In genomic region chr2:130376433-130377293, GRCh38 we compare ENCODE assay signal across 8 cellular contexts. TPM values are rescaled to one million over a fixed set of nuclear protein-coding genes. Genes with fewer than 3 reads are reported as not detected.
A peak's percentile ranks its signal among the peaks of the same experiment; 100 is the strongest.
DNase-seq lines count a peak whose midpoint lies in the region; ATAC-seq and TF ChIP-seq lines count a peak whose summit lies in the region.

No MANE protein-coding gene starts in this region.

- TF ChIP-seq CTCF in AG09319 (IDR thresholded peaks at IDR 0.05; ENCODE audit: low read depth, low read length) = peak; percentile 15
- no peak for TF ChIP-seq CTCF in activated B cell treated with CpG ODN at 0.5 μM for 24 hours (IDR thresholded peaks at IDR 0.05)
- TF ChIP-seq CTCF in mesothelial cell of epicardium (IDR thresholded peaks at IDR 0.05; ENCODE audit: unreplicated experiment) = no peak

- DNase-seq in AG09319 (ENCODE audit: extremely low read depth, low read depth) (no peak), activated B cell treated with CpG ODN at 0.5 μM for 24 hours (no peak), NCI-H1930 (lab: John Stamatoyannopoulos, UW) (no peak), dedifferentiated amniotic fluid mesenchymal stem cell (ENCODE audit: extremely low spot score) (no peak), mesothelial cell of epicardium (ENCODE audit: low spot score in 2 of 2, unreplicated experiment in 2 of 2) (no peak), putamen (ENCODE audit: low spot score) (no peak)

- H3K9me3 Mint-ChIP-seq in activated B cell treated with CpG ODN at 0.5 μM for 24 hours = no peaks in the 10 kb centered on the region
- H3K9me3 Mint-ChIP-seq in mesothelial cell of epicardium = no peaks in the 10 kb centered on the region

- H3K27ac Mint-ChIP-seq in activated B cell treated with CpG ODN at 0.5 μM for 24 hours = peak overlapping the region; percentile 84
- no peak overlapping the region for H3K27ac Mint-ChIP-seq in mesothelial cell of epicardium

- ATAC-seq in GM19043 (IDR thresholded peaks at IDR 0.05; ENCODE audit: low read depth, unreplicated experiment) (peak; percentile 53), HG03045 (IDR thresholded peaks at IDR 0.05; ENCODE audit: unreplicated experiment) (peak; percentile 39), activated B cell treated with CpG ODN at 0.5 μM for 24 hours (ENCODE audit: low read depth) (peak; percentile 9)

- intact Hi-C loops in activated B cell treated with CpG ODN at 0.5 μM for 24 hours (cut with micrococcal nuclease) = no loop called here

- CTCF ChIA-PET in activated B cell treated with CpG ODN at 0.5 μM for 24 hours (lab: Charles Lee) = interaction anchor here (1.8 kb wide), 1 partner anchor 34 kb away, joined by 7 read pairs; the partner anchor contains the start of gene IMP4

- H3K4me3 Mint-ChIP-seq in activated B cell treated with CpG ODN at 0.5 μM for 24 hours (peak overlapping the region; percentile 56), mesothelial cell of epicardium (no peak overlapping the region)

- no peaks in the 10 kb centered on the region for H3K27me3 Mint-ChIP-seq in activated B cell treated with CpG ODN at 0.5 μM for 24 hours
- H3K27me3 Mint-ChIP-seq in mesothelial cell of epicardium (ENCODE audit: low read depth) = no peaks in the 10 kb centered on the region

- POLR2A ChIA-PET in activated B cell treated with CpG ODN at 0.5 μM for 24 hours (lab: Charles Lee) = interaction anchor here (0.6 to 5.4 kb wide), 5 partner anchors 9 to 41 kb away, joined by 3 to 37 read pairs (median 11); partner anchors contain the start of gene IMP4

- H3K36me3 Mint-ChIP-seq in activated B cell treated with CpG ODN at 0.5 μM for 24 hours (ENCODE audit: low read depth) (peaks cover 41% of the 10 kb centered on the region), mesothelial cell of epicardium (peaks cover 8% of the 10 kb centered on the region)

- H3K4me1 Mint-ChIP-seq in activated B cell treated with CpG ODN at 0.5 μM for 24 hours (peaks cover 85% of the 10 kb centered on the region), mesothelial cell of epicardium (peaks cover 14% of the 10 kb centered on the region)

RNA-seq across cellular contexts. Expression of gene PTPN18, which starts 20.8 kb away (rescaled TPM):
- total RNA-seq in activated B cell treated with CpG ODN at 0.5 μM for 24 hours = 77.7 and 79.2 TPM in 2 replicates
- 20.1 to 23.2 TPM (median 21.3 TPM) in 3 replicates for total RNA-seq in mesothelial cell of epicardium

RNA-seq across cellular contexts. Expression of gene IMP4, which starts 34.0 kb away (rescaled TPM):
- total RNA-seq in activated B cell treated with CpG ODN at 0.5 μM for 24 hours (121 and 140 TPM in 2 replicates), mesothelial cell of epicardium (41.7 to 46.9 TPM (median 46.9 TPM) in 3 replicates)
